2 cellular contexts compared by ENCODE assay signal in the genomic region with DNA sequence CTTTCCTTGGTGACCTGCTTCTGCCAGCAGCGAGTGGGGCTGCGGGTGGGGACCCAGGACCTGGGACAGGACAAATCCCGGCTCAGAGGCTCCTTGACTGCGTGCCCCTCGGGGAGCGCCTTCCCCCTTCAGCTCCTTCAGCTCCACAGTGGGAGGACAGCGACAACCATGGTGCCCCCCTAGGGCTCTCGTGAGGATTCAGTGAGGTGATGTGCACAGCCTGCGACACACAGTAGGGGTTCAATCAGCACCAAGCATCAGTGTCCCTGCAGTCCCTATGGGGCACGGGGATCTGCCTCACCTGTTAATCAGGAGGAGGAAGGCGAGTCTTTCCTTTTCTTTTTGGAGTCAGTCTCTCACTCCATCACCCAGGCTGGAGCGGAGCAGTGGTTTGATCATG.
TF ChIP-seq lines count a peak whose summit lies in the region.

No MANE protein-coding gene starts in this region.

TF ChIP-seq in HepG2, 621 proteins besides CTCF, POLR2A, EP300 and RAD21:
- no peak for TF ChIP-seq SMARCC2 (IDR thresholded peaks at IDR 0.05)

TF ChIP-seq in H1, 55 proteins besides CTCF, POLR2A, EP300 and RAD21:
- TF ChIP-seq SUZ12 (IDR thresholded peaks at IDR 0.05; ENCODE audit: low read length) (no peak), BCL11A (IDR thresholded peaks at IDR 0.05; ENCODE audit: low read depth in 2 of 2, low read length in 2 of 2) (no peak), CHD1 (IDR thresholded peaks at IDR 0.05; ENCODE audit: low read depth, low read length) (no peak), RNF2 (IDR thresholded peaks at IDR 0.05; ENCODE audit: borderline replicate concordance, low read depth, low read length, missing control alignments, poor library complexity, severe bottlenecking) (no peak)
